In the genomic region with DNA sequence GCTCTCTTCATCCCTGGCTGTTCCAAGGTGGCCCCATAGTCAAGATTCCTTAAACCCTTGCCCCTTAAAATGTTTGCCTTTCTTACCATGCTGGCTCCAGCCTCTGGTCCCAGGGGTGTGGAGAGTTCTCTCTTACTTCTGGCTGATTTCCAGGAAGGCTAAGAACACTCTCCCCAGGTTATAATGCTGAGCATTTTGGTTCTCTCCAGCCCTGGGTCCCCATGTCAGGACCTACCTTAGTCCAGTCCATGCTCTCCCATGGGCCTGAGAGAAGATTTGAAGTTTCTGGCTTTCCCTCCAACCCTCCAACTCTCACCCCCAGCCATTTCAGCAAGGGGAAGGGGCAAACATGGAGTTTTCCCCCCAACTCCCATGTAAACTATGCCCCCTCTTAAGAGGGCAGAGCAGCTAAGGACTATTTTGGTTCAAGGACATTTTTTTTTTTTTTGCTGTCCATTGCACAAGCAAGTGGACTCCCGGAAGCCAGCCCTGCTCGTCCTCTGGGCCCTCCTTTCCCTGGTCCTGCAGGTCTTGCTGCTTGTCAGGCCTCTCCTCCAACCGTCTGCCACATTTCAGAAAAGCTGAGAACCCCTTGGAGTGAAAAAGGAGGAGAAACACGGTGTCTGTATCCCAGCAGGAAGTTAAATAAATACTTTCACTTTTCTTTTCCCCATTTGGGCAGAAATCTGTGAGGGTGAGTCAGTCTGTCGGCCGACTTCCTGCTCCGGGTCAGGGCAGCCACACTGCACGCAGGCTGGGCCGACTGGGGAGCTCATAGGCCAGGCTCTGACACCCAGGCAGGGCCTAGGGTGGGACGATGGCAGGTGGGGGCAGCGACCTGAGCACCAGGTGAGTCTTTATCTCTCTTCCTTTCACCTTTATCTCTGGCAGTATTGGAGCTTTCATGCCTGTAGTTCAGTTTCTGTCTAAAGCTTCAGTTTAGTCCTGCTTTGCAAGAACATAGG, we compare ENCODE assay signal across 1 cellular context.
TF ChIP-seq lines count a peak whose summit lies in the region.

Gene SP140L, plus strand, starts transcription at position 741 of the 965 bp plus-strand sequence. Its CDS starts 77 bp downstream, at position 818.

TF ChIP-seq in HCT116, 20 proteins besides CTCF, POLR2A, EP300 and RAD21 (continued from another document):
- TF ChIP-seq ATF3 (IDR thresholded peaks at IDR 0.05): no peak
- TF ChIP-seq JUND (IDR thresholded peaks at IDR 0.05): peak; percentile 72
- peak; percentile 67; the same call in 1 of the 2 replicates for TF ChIP-seq FOSL1 (IDR thresholded peaks at IDR 0.05; ENCODE audit: low read depth)
TF ChIP-seq in HCT116: peak in this region for 12.
